In the genomic region with DNA sequence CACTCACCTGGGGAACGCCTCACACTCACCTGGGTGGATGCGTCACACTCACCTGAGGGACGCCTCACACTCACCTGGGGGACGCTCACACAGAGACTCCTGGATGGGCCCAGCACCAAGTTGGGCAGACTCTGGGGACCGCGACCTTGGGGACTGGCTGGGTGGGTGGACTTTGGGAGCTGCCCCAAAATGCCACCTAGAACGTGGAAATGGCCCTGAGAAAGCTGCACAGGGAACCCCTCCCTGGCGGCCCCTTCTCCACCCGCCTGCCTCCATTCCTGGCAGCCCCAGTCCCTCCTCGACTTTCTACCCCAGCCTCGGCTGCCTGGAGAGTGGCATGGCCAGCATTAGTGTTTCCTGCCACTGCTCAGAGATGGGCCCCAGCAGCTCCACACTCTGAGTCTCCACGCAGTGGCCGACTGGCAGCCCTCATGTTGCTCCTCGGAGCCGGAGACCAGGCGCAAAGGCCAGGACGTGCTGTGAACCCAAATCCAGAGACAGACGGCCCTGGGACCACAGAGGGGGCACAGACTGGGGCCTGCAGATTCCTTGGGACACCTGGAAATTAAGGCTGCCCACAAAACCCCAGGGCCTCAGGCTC, we compare ENCODE assay signal across 17 cellular contexts. TPM values are rescaled to one million over a fixed set of nuclear protein-coding genes. Genes with fewer than 3 reads are reported as not detected.
A peak's percentile ranks its signal among the peaks of the same experiment; 100 is the strongest.
DNase-seq lines count a peak whose midpoint lies in the region; ATAC-seq and TF ChIP-seq lines count a peak whose summit lies in the region.
"Had no signal": no experiment of that assay in that cellular context is flagged by ENCODE, and none has a peak within 500 bp of the region (broad histone marks: within the 10 kb centered on the region; RNA-seq: fewer than 3 reads in every experiment).

No MANE protein-coding gene starts in this region.

- intact Hi-C loops in cardiac septum (cut with DNase I), result no loop called here
- intact Hi-C loops in posterior vena cava (cut with DNase I), result no loop called here
- intact Hi-C loops in upper lobe of right lung (cut with DNase I), result no loop called here

- no peaks in the 10 kb centered on the region for H3K27me3 ChIP-seq in right atrium auricular region
- H3K27me3 ChIP-seq in upper lobe of right lung, result peaks cover 9% of the 10 kb centered on the region

- TF ChIP-seq CTCF in right atrium auricular region (IDR thresholded peaks at IDR 0.05) (no peak), coronary artery (IDR thresholded peaks at IDR 0.05) (no peak), upper lobe of right lung (IDR thresholded peaks at IDR 0.05) (no peak)

- H3K9me3 ChIP-seq in right atrium auricular region (no peaks in the 10 kb centered on the region), upper lobe of right lung (no peaks in the 10 kb centered on the region)
- H3K9me3 ChIP-seq: BLaER1 treated with 17β-estradiol and CSF1 and Interleukin-3, amounts not matched to agents 10 nM and 100 nM had no signal

- DNase-seq in cardiac septum (ENCODE audit: low spot score) (peak; percentile 70), right atrium auricular region (ENCODE audit: low spot score) (no peak), coronary artery (ENCODE audit: low spot score) (peak; percentile 56), posterior vena cava (ENCODE audit: low spot score) (peak; percentile 67), upper lobe of right lung (peak; percentile 57), T-helper 2 cell (no peak), T1000 (lab: John Stamatoyannopoulos, UW) (no peak), NCI-H146 (lab: John Stamatoyannopoulos, UW) (no peak)
- DNase-seq: DND-41, GOT3, NCI-H1417 treated with DMSO at 0.1 percent for 48 hours, NCI-H2081, NCI-H510A treated with DMSO at 0.1 percent for 48 hours, NCI-H82, PC-9, Right ventricle myocardium superior had no signal

- H3K36me3 ChIP-seq in right atrium auricular region (no peaks in the 10 kb centered on the region), upper lobe of right lung (no peaks in the 10 kb centered on the region)
- H3K36me3 ChIP-seq: BLaER1 treated with 17β-estradiol and CSF1 and Interleukin-3, amounts not matched to agents 10 nM and 100 nM had no signal

- H3K4me3 ChIP-seq in right atrium auricular region (no peak overlapping the region), coronary artery (no peak overlapping the region), upper lobe of right lung (no peak overlapping the region)
- H3K4me3 ChIP-seq: BLaER1 treated with 17β-estradiol and CSF1 and Interleukin-3, amounts not matched to agents 10 nM and 100 nM; PC-9 had no signal

- H3K4me1 ChIP-seq in right atrium auricular region (no peaks in the 10 kb centered on the region), upper lobe of right lung (no peaks in the 10 kb centered on the region)

- H3K27ac ChIP-seq in right atrium auricular region (no peak overlapping the region), coronary artery (no peak overlapping the region), upper lobe of right lung (no peak overlapping the region)
- H3K27ac ChIP-seq: BLaER1 treated with 17β-estradiol and CSF1 and Interleukin-3, amounts not matched to agents 10 nM and 100 nM; PC-9 had no signal

- no peak for ATAC-seq in upper lobe of right lung

RNA-seq across cellular contexts. Expression of gene ACTRT2, which starts 46.5 kb away (rescaled TPM):
- total RNA-seq in cardiac septum (not detected), right atrium auricular region (not detected), posterior vena cava (not detected), upper lobe of right lung (not detected)
- total RNA-seq: PC-9, Right ventricle myocardium superior had no signal

Comparison
In these comparisons a context has a peak if more than half of its experiments do, and no peak if none do; other contexts are left out.
1. DNase-seq: peak in cardiac septum (single experiment), coronary artery (single experiment), posterior vena cava (single experiment) and upper lobe of right lung (single experiment); none in right atrium auricular region (single experiment), T-helper 2 cell (0 of 5), T1000 (single experiment) and NCI-H146 (single experiment).